29 cellular contexts compared by ENCODE assay signal in the genomic region with DNA sequence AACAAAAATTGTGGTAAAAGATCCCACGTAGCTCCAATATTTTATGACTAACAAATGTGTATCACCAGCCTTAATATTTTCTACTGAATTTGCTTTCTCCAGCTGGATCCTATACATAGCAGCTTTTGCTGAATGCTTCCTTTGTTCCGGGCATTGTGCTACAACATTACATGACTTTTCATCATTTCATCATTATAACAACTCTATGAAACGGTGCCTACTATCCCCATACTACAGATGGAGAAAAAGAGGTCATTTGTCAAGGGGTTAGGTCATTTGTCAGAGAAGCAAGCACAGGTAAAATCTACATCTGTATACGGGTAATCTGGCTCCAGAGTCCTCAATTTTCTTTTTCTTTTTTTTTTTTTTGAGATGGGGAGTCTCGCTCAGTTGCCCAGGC.
DNase-seq lines count a peak whose midpoint lies in the region; ATAC-seq and TF ChIP-seq lines count a peak whose summit lies in the region.
"Had no signal": no experiment of that assay in that cellular context is flagged by ENCODE, and none has a peak within 500 bp of the region (broad histone marks: within the 10 kb centered on the region; RNA-seq: fewer than 3 reads in every experiment).

No MANE protein-coding gene starts in this region.

- TF ChIP-seq CTCF in left ventricle myocardium inferior (IDR thresholded peaks at IDR 0.05; ENCODE audit: borderline replicate concordance) (no peak), heart right ventricle (IDR thresholded peaks at IDR 0.05) (no peak), activated B cell treated with CpG ODN at 0.5 μM for 24 hours (IDR thresholded peaks at IDR 0.05) (no peak), glutamatergic neuron (IDR thresholded peaks at IDR 0.05; ENCODE audit: partially characterized antibody, unreplicated experiment) (no peak), type B pancreatic cell (conservative IDR thresholded peaks at IDR 0.05) (no peak), GM10248 (IDR thresholded peaks at IDR 0.05; ENCODE audit: control extremely low read depth, extremely low read depth, low read depth, missing control alignments) (no peak)

- H3K9me3 ChIP-seq in left ventricle myocardium inferior (replicated peaks), result no peaks in the 10 kb centered on the region
- no peaks in the 10 kb centered on the region for H3K9me3 ChIP-seq in heart right ventricle
- H3K9me3 ChIP-seq: adrenal gland, gastroesophageal sphincter, MG63, neutrophil, prostate gland, transverse colon had no signal

- no peaks in the 10 kb centered on the region for H3K27me3 ChIP-seq in left ventricle myocardium inferior (ENCODE audit: low read depth)
- no peaks in the 10 kb centered on the region for H3K27me3 ChIP-seq in heart right ventricle
- H3K27me3 ChIP-seq: adrenal gland, gastroesophageal sphincter, MG63, neutrophil, transverse colon had no signal

- H3K27ac ChIP-seq in left ventricle myocardium inferior (replicated peaks) (peak overlapping the region; percentile 81), heart right ventricle (no peak overlapping the region)
- H3K27ac ChIP-seq: gastroesophageal sphincter, prostate gland, transverse colon had no signal

- H3K4me1 Mint-ChIP-seq in activated B cell treated with CpG ODN at 0.5 μM for 24 hours, result peaks cover 72% of the 10 kb centered on the region
- H3K4me1 Mint-ChIP-seq in glutamatergic neuron (ENCODE audit: low read depth, unreplicated experiment), result peaks cover 17% of the 10 kb centered on the region
- H3K4me1 Mint-ChIP-seq in type B pancreatic cell (ENCODE audit: unreplicated experiment), result peaks cover 58% of the 10 kb centered on the region
- peaks cover 75% of the 10 kb centered on the region for H3K4me1 Mint-ChIP-seq in activated CD4-positive, alpha-beta memory T cell treated with anti-CD3 and anti-CD28 coated beads for 36 hours (ENCODE audit: low read depth)

- H3K4me3 Mint-ChIP-seq in activated B cell treated with CpG ODN at 0.5 μM for 24 hours, result no peak overlapping the region
- no peak overlapping the region for H3K4me3 Mint-ChIP-seq in glutamatergic neuron (ENCODE audit: unreplicated experiment)
- no peak overlapping the region for H3K4me3 Mint-ChIP-seq in type B pancreatic cell
- no peak overlapping the region for H3K4me3 Mint-ChIP-seq in activated CD4-positive, alpha-beta memory T cell treated with anti-CD3 and anti-CD28 coated beads for 36 hours
- H3K4me3 Mint-ChIP-seq: B cell; stimulated activated naive CD8-positive, alpha-beta T cell treated with anti-CD3 and anti-CD28 coated beads, Interleukin-15, amount 100 ng/mL, for 72 hours had no signal

- H3K36me3 ChIP-seq in left ventricle myocardium inferior, result no peaks in the 10 kb centered on the region
- peaks cover 0 to 3% (median 0%) of the 10 kb centered on the region in 9 donors for H3K36me3 ChIP-seq in heart right ventricle
- H3K36me3 ChIP-seq: adrenal gland, gastroesophageal sphincter, neutrophil, prostate gland, transverse colon had no signal

- POLR2A ChIA-PET in activated B cell treated with CpG ODN at 0.5 μM for 24 hours (lab: Charles Lee) (no interaction called here), GM10248 (lab: Yijun Ruan, JAX) (no interaction called here)
- POLR2A ChIA-PET in activated CD4-positive, alpha-beta memory T cell treated with anti-CD3 and anti-CD28 coated beads for 36 hours (lab: Charles Lee), result interaction anchor here (0.7 kb wide), 1 partner anchor 609 kb away, joined by 3 read pairs; no protein-coding TSS in a partner anchor

- 92 to 93% methylated on average over 5 of the region's 5 CpGs for WGBS in heart right ventricle, 2 donors

- intact Hi-C loops in left ventricle myocardium inferior (cut with micrococcal nuclease), result no loop called here
- intact Hi-C loops in heart right ventricle (cut with DNase I), result loop anchor here in 1 of 10 donors (10.0 kb wide), 1 partner anchor 54 kb away; no protein-coding TSS in a partner anchor
- intact Hi-C loops in activated B cell treated with CpG ODN at 0.5 μM for 24 hours (cut with micrococcal nuclease), result no loop called here
- intact Hi-C loops in activated CD4-positive, alpha-beta memory T cell treated with anti-CD3 and anti-CD28 coated beads for 36 hours (cut with micrococcal nuclease), result loop anchor here (5.0 kb wide), 1 partner anchor 43 kb away; no protein-coding TSS in a partner anchor

- H3K9me3 Mint-ChIP-seq in activated B cell treated with CpG ODN at 0.5 μM for 24 hours (no peaks in the 10 kb centered on the region), glutamatergic neuron (ENCODE audit: unreplicated experiment) (peaks cover 1% of the 10 kb centered on the region), type B pancreatic cell (peaks cover 4% of the 10 kb centered on the region)
- H3K9me3 Mint-ChIP-seq in activated CD4-positive, alpha-beta memory T cell treated with anti-CD3 and anti-CD28 coated beads for 36 hours, result no peaks in the 10 kb centered on the region
- H3K9me3 Mint-ChIP-seq: IgD-negative memory B cell had no signal

- H3K27me3 Mint-ChIP-seq in activated B cell treated with CpG ODN at 0.5 μM for 24 hours (no peaks in the 10 kb centered on the region), glutamatergic neuron (ENCODE audit: unreplicated experiment) (peaks cover 5% of the 10 kb centered on the region), type B pancreatic cell (no peaks in the 10 kb centered on the region)
- H3K27me3 Mint-ChIP-seq in activated CD4-positive, alpha-beta memory T cell treated with anti-CD3 and anti-CD28 coated beads for 36 hours, result no peaks in the 10 kb centered on the region
- H3K27me3 Mint-ChIP-seq: B cell; IgD-negative memory B cell; stimulated activated naive CD8-positive, alpha-beta T cell treated with anti-CD3 and anti-CD28 coated beads, Interleukin-15, amount 100 ng/mL, for 72 hours had no signal

- H3K4me1 ChIP-seq in left ventricle myocardium inferior (peaks cover 90% of the 10 kb centered on the region), heart right ventricle (peaks cover 8 to 95% (median 77%) of the 10 kb centered on the region in 9 donors)
- H3K4me1 ChIP-seq: prostate gland had no signal

- peak overlapping the region; percentile 10 for H3K27ac Mint-ChIP-seq in activated B cell treated with CpG ODN at 0.5 μM for 24 hours
- H3K27ac Mint-ChIP-seq in glutamatergic neuron (ENCODE audit: unreplicated experiment), result peak overlapping the region; percentile 1
- peak overlapping the region; percentile 37 for H3K27ac Mint-ChIP-seq in type B pancreatic cell
- H3K27ac Mint-ChIP-seq in activated CD4-positive, alpha-beta memory T cell treated with anti-CD3 and anti-CD28 coated beads for 36 hours, result no peak overlapping the region
- H3K27ac Mint-ChIP-seq: B cell, IgD-negative memory B cell had no signal

- H3K36me3 Mint-ChIP-seq in activated B cell treated with CpG ODN at 0.5 μM for 24 hours (ENCODE audit: low read depth), result peaks cover 11% of the 10 kb centered on the region
- H3K36me3 Mint-ChIP-seq in glutamatergic neuron (ENCODE audit: unreplicated experiment), result no peaks in the 10 kb centered on the region
- H3K36me3 Mint-ChIP-seq in type B pancreatic cell, result peaks cover 11% of the 10 kb centered on the region
- no peaks in the 10 kb centered on the region for H3K36me3 Mint-ChIP-seq in activated CD4-positive, alpha-beta memory T cell treated with anti-CD3 and anti-CD28 coated beads for 36 hours
- H3K36me3 Mint-ChIP-seq: IgD-negative memory B cell had no signal

- DNase-seq in left ventricle myocardium inferior (no peak), heart right ventricle (no peak), activated B cell treated with CpG ODN at 0.5 μM for 24 hours (no peak), glutamatergic neuron (no peak), type B pancreatic cell (ENCODE audit: extremely low spot score, unreplicated experiment) (no peak), GM10248 (ENCODE audit: extremely low spot score) (no peak)
- DNase-seq in activated CD4-positive, alpha-beta memory T cell treated with anti-CD3 and anti-CD28 coated beads for 36 hours, result no peak
- DNase-seq: activated CD4-positive, alpha-beta T cell treated with anti-CD3 and anti-CD28 coated beads, Interleukin-2, amount 50 U/mL, for 4 hours; activated CD8-positive, alpha-beta memory T cell treated with anti-CD3 and anti-CD28 coated beads, Interleukin-2, amount 50 U/mL, for 4 hours; activated effector memory CD4-positive, alpha-beta T cell treated with Interleukin-2 at 50 U/mL for 16 hours; adrenal gland; COR-L47; MG63; NCI-H1417; NCI-H446; OCI-M1; stimulated activated CD4-positive, alpha-beta T cell treated with anti-CD3 and anti-CD28 coated beads, Interleukin-15, amount 100 ng/mL, for 24 hours; stimulated activated naive CD8-positive, alpha-beta T cell treated with anti-CD3 and anti-CD28 coated beads, Interleukin-15, amount 100 ng/mL, for 72 hours; T1000; transverse colon had no signal

- H3K4me3 ChIP-seq in left ventricle myocardium inferior, result no peak overlapping the region
- H3K4me3 ChIP-seq in heart right ventricle, result no peak overlapping the region
- H3K4me3 ChIP-seq: adrenal gland, gastroesophageal sphincter, lung, MG63, prostate gland, transverse colon had no signal

- ATAC-seq in heart right ventricle (no peak), activated B cell treated with CpG ODN at 0.5 μM for 24 hours (ENCODE audit: low read depth) (no peak), HG03342 (IDR thresholded peaks at IDR 0.05; ENCODE audit: unreplicated experiment) (no peak)
- ATAC-seq: gastroesophageal sphincter; GM12878; HCT116; stimulated activated naive CD8-positive, alpha-beta T cell treated with anti-CD3 and anti-CD28 coated beads, Interleukin-15, amount 100 ng/mL, for 72 hours had no signal

- CTCF ChIA-PET in activated B cell treated with CpG ODN at 0.5 μM for 24 hours (lab: Charles Lee), result no interaction called here
- CTCF ChIA-PET in GM10248 (lab: Yijun Ruan, JAX), result interaction anchor here (1.3 to 3.2 kb wide), 4 partner anchors 14 to 36 kb away, joined by 3 to 11 read pairs (median 3); no protein-coding TSS in a partner anchor
- CTCF ChIA-PET in activated CD4-positive, alpha-beta memory T cell treated with anti-CD3 and anti-CD28 coated beads for 36 hours (lab: Charles Lee), result interaction anchor here (1.5 kb wide), 1 partner anchor 94 kb away, joined by 6 read pairs; no protein-coding TSS in a partner anchor
